ENCODE assay signal across 3 cellular contexts in genomic region chr13:30509254-30509653, GRCh38.
TF ChIP-seq lines count a peak whose summit lies in the region.

No MANE protein-coding gene starts in this region.

TF ChIP-seq in IMR-90, 13 proteins besides CTCF, POLR2A, EP300 and RAD21:
- TF ChIP-seq CEBPB (IDR thresholded peaks at IDR 0.05; ENCODE audit: low read depth, low read length), result 0 out of 2 replicates have a peak, but pooled peaks have one; percentile 21
TF ChIP-seq in IMR-90: peak in this region for 1; not testable (repeated sequence) for 12.

TF ChIP-seq in K562, 482 proteins besides CTCF, POLR2A, EP300 and RAD21:
- TF ChIP-seq CEBPB (tag; IDR thresholded peaks at IDR 0.05), result peak; percentile 53

TF ChIP-seq in HepG2, 621 proteins besides CTCF, POLR2A, EP300 and RAD21:
- TF ChIP-seq CEBPB (IDR thresholded peaks at IDR 0.05; ENCODE audit: borderline replicate concordance, low read depth, low read length), result 0 out of 2 replicates have a peak, but pooled peaks have one; percentile 7
TF ChIP-seq in HepG2: peak in this region for 1; not testable (repeated sequence) for 620.
